26 cellular contexts compared by ENCODE assay signal in the genomic region with DNA sequence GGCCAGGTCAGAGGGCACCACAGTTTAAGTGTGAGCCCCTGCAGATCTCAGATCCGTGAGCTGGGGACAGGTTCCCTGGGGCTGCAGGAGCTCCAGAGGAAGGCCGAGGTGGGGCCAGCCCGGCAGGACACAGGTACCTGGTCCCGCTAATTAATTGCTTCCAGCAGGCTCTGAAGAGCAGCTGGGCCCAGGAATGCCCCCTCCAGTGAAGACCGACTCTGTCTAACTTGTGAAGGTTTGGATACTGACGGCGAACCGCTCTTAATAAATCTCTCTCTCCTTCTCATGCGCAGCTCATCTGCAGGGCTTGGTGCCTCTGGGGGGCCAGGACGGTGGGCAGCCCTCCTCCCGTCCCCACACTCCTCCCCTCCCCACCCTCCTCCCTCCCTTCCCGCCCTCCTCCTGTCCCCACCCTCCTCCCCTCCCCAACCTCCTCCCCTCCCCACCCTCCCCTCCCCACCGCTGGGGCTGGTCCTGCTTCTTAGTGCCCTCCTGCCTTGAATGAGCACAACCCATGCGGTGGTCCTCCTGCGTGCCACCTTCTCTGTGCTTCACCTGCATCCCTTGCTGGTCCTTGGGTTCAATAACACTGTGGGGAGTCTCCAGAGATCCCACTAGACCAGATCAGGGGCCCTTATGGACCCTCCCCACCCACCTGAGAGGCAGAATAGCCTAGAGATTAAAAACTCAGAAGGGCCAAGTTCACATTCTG. TPM values are rescaled to one million over a fixed set of nuclear protein-coding genes. Genes with fewer than 3 reads are reported as not detected.
DNase-seq lines count a peak whose midpoint lies in the region; ATAC-seq and TF ChIP-seq lines count a peak whose summit lies in the region.
"Had no signal": no experiment of that assay in that cellular context is flagged by ENCODE, and none has a peak within 500 bp of the region (broad histone marks: within the 10 kb centered on the region; RNA-seq: fewer than 3 reads in every experiment).

No MANE protein-coding gene starts in this region.

- no peaks in the 10 kb centered on the region for H3K79me1 ChIP-seq in mesendoderm (ENCODE audit: low read length)

- CTCF ChIA-PET in RWPE1 (lab: Yijun Ruan, JAX), result no interaction called here

- H3K23ac ChIP-seq in mesendoderm (ENCODE audit: low read length), result no peak overlapping the region

- H2BK15ac ChIP-seq in mesendoderm (replicated peaks; ENCODE audit: low read depth), result no peak overlapping the region

- no peak overlapping the region for H2AK5ac ChIP-seq in mesendoderm (ENCODE audit: low read length)

- no peak overlapping the region for H3K18ac ChIP-seq in mesendoderm (ENCODE audit: low read length)

- H3K9me3 ChIP-seq in heart right ventricle (no peaks in the 10 kb centered on the region), tibial artery (no peaks in the 10 kb centered on the region)
- H3K9me3 ChIP-seq: body of pancreas, HAP-1, lower lobe of right lung, psoas muscle, suprapubic skin had no signal

- H2BK120ac ChIP-seq in mesendoderm (ENCODE audit: low read depth, low read length), result no peak overlapping the region

- no peak overlapping the region for H2BK5ac ChIP-seq in mesendoderm (ENCODE audit: low read length)

- no peak overlapping the region for H3K27ac ChIP-seq in heart right ventricle
- H3K27ac ChIP-seq in RWPE1, result peak overlapping the region; percentile 31; the same call in 1 of the 2 replicates
- H3K27ac ChIP-seq in mesendoderm (ENCODE audit: low read depth, low read length), result no peak overlapping the region
- no peak overlapping the region for H3K27ac ChIP-seq in tibial artery
- H3K27ac ChIP-seq: body of pancreas, HL-60, lower lobe of right lung, psoas muscle, SK-N-MC, suprapubic skin had no signal

- intact Hi-C loops in left ventricle myocardium superior (cut with micrococcal nuclease) (no loop called here), heart right ventricle (cut with DNase I) (no loop called here), tibial artery (cut with DNase I; ENCODE audit: low total_unique reads) (loop anchor here (10.0 kb wide), 1 partner anchor 147 kb away; no protein-coding TSS in a partner anchor)

- no peak overlapping the region for H4K8ac ChIP-seq in mesendoderm (ENCODE audit: low read depth, low read length)

- no peak overlapping the region for H3K4me2 ChIP-seq in mesendoderm (ENCODE audit: low read length)

- no peak overlapping the region for H3K4me3 ChIP-seq in heart right ventricle
- H3K4me3 ChIP-seq in mesendoderm (ENCODE audit: low read length), result no peak overlapping the region
- no peak overlapping the region for H3K4me3 ChIP-seq in tibial artery
- H3K4me3 ChIP-seq: body of pancreas, HAP-1, lower lobe of right lung, psoas muscle, SK-N-MC, suprapubic skin had no signal

- H3K4me1 ChIP-seq in heart right ventricle (peaks cover 0 to 19% (median 0%) of the 10 kb centered on the region in 9 donors), mesendoderm (ENCODE audit: control insufficient read depth, low read depth, low read length) (peaks cover 1% of the 10 kb centered on the region), tibial artery (no peaks in the 10 kb centered on the region)
- H3K4me1 ChIP-seq: HAP-1 had no signal

- H3K79me2 ChIP-seq in mesendoderm (ENCODE audit: control insufficient read depth, insufficient read depth, low read length), result no peaks in the 10 kb centered on the region

- no peak overlapping the region for H4K5ac ChIP-seq in mesendoderm (ENCODE audit: low read length)

- no peak overlapping the region for H3K4ac ChIP-seq in mesendoderm (ENCODE audit: low read depth, low read length)

- H3K56ac ChIP-seq in mesendoderm (ENCODE audit: low read length), result peak overlapping the region; percentile 42

- POLR2A ChIA-PET in RWPE1 (lab: Yijun Ruan, JAX; ENCODE audit: low non-redundant PET), result no interaction called here

- no peak for ATAC-seq in left ventricle myocardium superior
- ATAC-seq in heart right ventricle, result no peak
- ATAC-seq: activated CD8-positive, alpha-beta memory T cell treated with anti-CD3 and anti-CD28 coated beads, Interleukin-2, amount 10 ng/mL, durations not matched to agents 7 days and 5 days; activated T-helper 17 cell treated with anti-CD3 and anti-CD28 coated beads, Interleukin-2, amount 50 U/mL, for 72 hours; psoas muscle had no signal

- peak; percentile 15 for DNase-seq in left ventricle myocardium superior
- no peak for DNase-seq in heart right ventricle
- DNase-seq in RWPE1 (ENCODE audit: low spot score), result no peak
- no peak for DNase-seq in mesendoderm
- peak; percentile 1 to 19 for DNase-seq in tibial artery
- no peak for DNase-seq in activated T-cell treated with anti-CD3 and anti-CD28 coated beads for 4 hours
- no peak for DNase-seq in AML-193 (lab: John Stamatoyannopoulos, UW)
- DNase-seq in activated CD4-positive, alpha-beta T cell treated with anti-CD3 and anti-CD28 coated beads for 1 hour, result no peak
- DNase-seq: activated CD4-positive, alpha-beta T cell treated with anti-CD3 and anti-CD28 coated beads, Interleukin-2, amount 10 ng/mL, durations not matched to agents 7 days and 5 days; activated CD8-positive, alpha-beta memory T cell treated with anti-CD3 and anti-CD28 coated beads, Interleukin-2, amount 10 ng/mL, durations not matched to agents 7 days and 5 days; effector CD4-positive, alpha-beta T cell; EL; lower lobe of right lung; NCI-H1694 treated with DMSO at 0.1 percent for 48 hours; NCI-H2171 treated with DMSO at 0.1 percent for 48 hours; NCI-H524 treated with DMSO at 0.1 percent for 48 hours; NK-92 treated with Interleukin-12 subunit alpha and Interleukin-12 subunit beta, amount 100 ng/mL, for 24 hours; small intestine; stimulated activated CD4-positive, alpha-beta T cell treated with anti-CD3 and anti-CD28 coated beads, Interleukin-2, amount 100 ng/mL, for 24 hours had no signal

- H3K27me3 ChIP-seq in heart right ventricle (peaks cover 0 to 40% (median 23%) of the 10 kb centered on the region in 7 donors), mesendoderm (ENCODE audit: insufficient read depth, low read length, poor library complexity) (no peaks in the 10 kb centered on the region), tibial artery (peaks cover 0 to 10% of the 10 kb centered on the region in 2 donors)
- H3K27me3 ChIP-seq: body of pancreas had no signal

- no peak for TF ChIP-seq CTCF in heart right ventricle (IDR thresholded peaks at IDR 0.05)
- TF ChIP-seq CTCF in RWPE1 (conservative IDR thresholded peaks at IDR 0.05; ENCODE audit: low read depth), result no peak
- TF ChIP-seq CTCF in tibial artery (IDR thresholded peaks at IDR 0.05), result no peak

- 69 to 74% methylated on average over 14 to 15 of the region's 15 CpGs for WGBS in heart right ventricle, 2 donors
- no CpG with 5 or more reads among the region's 15 CpGs for WGBS in mesendoderm (ENCODE audit: extremely low coverage, insufficient coverage, low lambda C conversion rate)

- no peak overlapping the region for H3K9ac ChIP-seq in mesendoderm (ENCODE audit: low read length)

- H3K36me3 ChIP-seq in heart right ventricle (no peaks in the 10 kb centered on the region), mesendoderm (ENCODE audit: control insufficient read depth, insufficient read depth, low read length) (no peaks in the 10 kb centered on the region), tibial artery (no peaks in the 10 kb centered on the region)
- H3K36me3 ChIP-seq: HAP-1, lower lobe of right lung, suprapubic skin had no signal

RNA-seq across cellular contexts. Expression of a gene that starts 38.3 kb away (rescaled TPM):
- 32.7 TPM for total RNA-seq in left ventricle myocardium superior
- total RNA-seq in heart right ventricle, result 10 to 100 TPM; 16.7 to 38.5 (median 27.9) TPM
- polyA plus RNA-seq in heart right ventricle, result 10 to 100 TPM; 14.3 to 18.3 TPM
- polyA plus RNA-seq in mesendoderm (2013, experiment 1 of 2), result 11.3 TPM
- polyA plus RNA-seq in mesendoderm (2013, experiment 2 of 2), result 11.5 TPM

Comparison
In these comparisons a context has a peak if more than half of its experiments do, and no peak if none do; other contexts are left out.
1. DNase-seq: peak in left ventricle myocardium superior (single experiment) and tibial artery (2 of 2); none in heart right ventricle (0 of 2), RWPE1 (single experiment), mesendoderm (single experiment), activated T-cell treated with anti-CD3 and anti-CD28 coated beads for 4 hours (single experiment), AML-193 (0 of 2) and activated CD4-positive, alpha-beta T cell treated with anti-CD3 and anti-CD28 coated beads for 1 hour (single experiment).